8 cellular contexts compared by ENCODE assay signal in genomic region chr4:26583865-26584652, GRCh38. TPM values are rescaled to one million over a fixed set of nuclear protein-coding genes. Genes with fewer than 3 reads are reported as not detected.
A peak's percentile ranks its signal among the peaks of the same experiment; 100 is the strongest.
DNase-seq lines count a peak whose midpoint lies in the region; ATAC-seq and TF ChIP-seq lines count a peak whose summit lies in the region.

TSS of gene TBC1D19 (plus strand) at chr4:26584084. CDS start at chr4:26584194, 110 bp downstream.

- peak within 1 kb of the TSS; percentile 70 for H3K4me3 ChIP-seq in BJ (ENCODE audit: low read depth, low read length)
- peak within 1 kb of the TSS; percentile 93 for H3K4me3 ChIP-seq in coronary artery

- POLR2A ChIA-PET in BJ (lab: Charles Lee): interaction anchor here (0.6 kb wide), 2 partner anchors 15 to 168 kb away, joined by 3 to 4 read pairs; no protein-coding TSS in a partner anchor

- peak within 1 kb of the TSS; percentile 51 to 85 for H3K27ac ChIP-seq in coronary artery

- no peak for TF ChIP-seq CTCF in BJ (IDR thresholded peaks at IDR 0.05; ENCODE audit: insufficient read depth, low read depth, low read length)
- no peak for TF ChIP-seq CTCF in coronary artery (IDR thresholded peaks at IDR 0.05)

- no peak for DNase-seq in BJ (ENCODE audit: low read depth)
- peak; percentile 71 for DNase-seq in GM19240 (ENCODE audit: insufficient read length, low spot score)
- DNase-seq in NCI-H524 (lab: John Stamatoyannopoulos, UW): peak; percentile 91 to 92
- peak; percentile 93 for DNase-seq in activated CD4-positive, alpha-beta T cell treated with anti-CD3 and anti-CD28 coated beads for 48 hours
- peak; percentile 88 for DNase-seq in coronary artery (ENCODE audit: low spot score)
- DNase-seq in left kidney (ENCODE audit: low read depth, low spot score): peak; percentile 97
- DNase-seq in stimulated activated CD4-positive, alpha-beta T cell treated with anti-CD3 and anti-CD28 coated beads, Interleukin-2, amount 100 ng/mL, for 24 hours: peak; percentile 88 to 91

- peak; percentile 100 for ATAC-seq in HG03457 (IDR thresholded peaks at IDR 0.05; ENCODE audit: unreplicated experiment)

- H3K27me3 ChIP-seq in BJ (ENCODE audit: control insufficient read depth, insufficient read depth, low read length): no peaks in the 10 kb centered on the region

- no peaks in the 10 kb centered on the region for H3K36me3 ChIP-seq in BJ (ENCODE audit: control insufficient read depth, insufficient read depth, low read length)

- CTCF ChIA-PET in BJ (lab: Yijun Ruan, JAX): interaction anchor here (0.5 to 1.5 kb wide), 6 partner anchors 9 to 135 kb away, joined by 3 to 4 read pairs (median 3); no protein-coding TSS in a partner anchor

RNA-seq across cellular contexts. Expression of gene TBC1D19, which starts in this region (rescaled TPM):
- polyA plus RNA-seq in BJ (2011; rRNA removed): 8.3 and 20.4 TPM in 2 replicates
- polyA minus RNA-seq in BJ (2011; rRNA and poly(A)+ RNA removed): 11.9 and 14.5 TPM in 2 replicates
